13 cellular contexts compared by ENCODE assay signal in genomic region chr10:69352569-69353264, GRCh38.
A peak's percentile ranks its signal among the peaks of the same experiment; 100 is the strongest.
DNase-seq lines count a peak whose midpoint lies in the region; ATAC-seq and TF ChIP-seq lines count a peak whose summit lies in the region.
"Had no signal": no experiment of that assay in that cellular context is flagged by ENCODE, and none has a peak within 500 bp of the region (broad histone marks: within the 10 kb centered on the region; RNA-seq: fewer than 3 reads in every experiment).

No MANE protein-coding gene starts in this region.

- H4K20me1 ChIP-seq in GM23338 (replicated peaks; ENCODE audit: insufficient read depth) (no peaks in the 10 kb centered on the region), smooth muscle cell (ENCODE audit: low read depth) (peaks cover 70% of the 10 kb centered on the region)

- H3K9ac ChIP-seq in smooth muscle cell (ENCODE audit: low read depth) = no peak overlapping the region

- 78% methylated on average over 4 of the region's 4 CpGs for WGBS in smooth muscle cell (ENCODE audit: low lambda C conversion rate)

- H3K9me3 Mint-ChIP-seq in GM23338 = no peaks in the 10 kb centered on the region
- no peaks in the 10 kb centered on the region for H3K9me3 Mint-ChIP-seq in immature natural killer cell
- H3K9me3 Mint-ChIP-seq: activated T-helper 2 cell treated with anti-CD3 and anti-CD28 coated beads, Interferon-gamma antibody, Interleukin-2, Interleukin-4, amounts not matched to agents 10 μg/mL and 5 μg/mL and 100 μg/mL, durations not matched to agents 14 hours and 24 hours and 36 hours; natural killer cell treated with Interleukin-12 subunit alpha and Interleukin-12 subunit beta and Interleukin-15 and Interleukin-18, amount 100 ng/mL, for 72 hours had no signal

- H3K9me3 ChIP-seq in smooth muscle cell (replicated peaks; ENCODE audit: low read depth) = no peaks in the 10 kb centered on the region
- H3K9me3 ChIP-seq: esophagus muscularis mucosa had no signal

- peaks cover 25% of the 10 kb centered on the region for H3K4me1 Mint-ChIP-seq in GM23338
- H3K4me1 Mint-ChIP-seq in immature natural killer cell = peaks cover 12 to 26% of the 10 kb centered on the region in 2 donors

- peaks cover 99% of the 10 kb centered on the region for H3K79me2 ChIP-seq in GM23338 (replicated peaks; ENCODE audit: insufficient read depth)
- peaks cover 72% of the 10 kb centered on the region for H3K79me2 ChIP-seq in smooth muscle cell (ENCODE audit: low read depth)

- H3K4me1 ChIP-seq in GM23338 (ENCODE audit: insufficient read depth) (peaks cover 29% of the 10 kb centered on the region), smooth muscle cell (ENCODE audit: low read depth) (peaks cover 7% of the 10 kb centered on the region)

- H3K4me2 ChIP-seq in GM23338 (no peak overlapping the region; the same call in 1 of the 2 replicates), smooth muscle cell (peak overlapping the region; percentile 50)

- H3F3A ChIP-seq in GM23338 (replicated peaks; ENCODE audit: low read depth) (no peaks in the 10 kb centered on the region), smooth muscle cell (ENCODE audit: low read depth) (no peaks in the 10 kb centered on the region)

- H3K36me3 Mint-ChIP-seq in GM23338 (ENCODE audit: low read depth) = peaks cover 37% of the 10 kb centered on the region
- peaks cover 0 to 3% (median 0%) of the 10 kb centered on the region in 3 donors for H3K36me3 Mint-ChIP-seq in immature natural killer cell
- H3K36me3 Mint-ChIP-seq: natural killer cell treated with Interleukin-12 subunit alpha and Interleukin-12 subunit beta and Interleukin-15 and Interleukin-18, amount 100 ng/mL, for 72 hours had no signal

- H3K27ac ChIP-seq in GM23338 (ENCODE audit: low read depth) (peak overlapping the region; percentile 73), smooth muscle cell (ENCODE audit: low read depth) (peak overlapping the region; percentile 81)
- H3K27ac ChIP-seq: esophagus muscularis mucosa had no signal

- H3K36me3 ChIP-seq in GM23338 (ENCODE audit: insufficient read depth) (no peaks in the 10 kb centered on the region), smooth muscle cell (ENCODE audit: low read depth) (peaks cover 4% of the 10 kb centered on the region)

- H2AFZ ChIP-seq in GM23338 (no peak overlapping the region), smooth muscle cell (ENCODE audit: low read depth) (no peak overlapping the region)

- TF ChIP-seq CTCF in GM23338 (conservative IDR thresholded peaks at IDR 0.05; ENCODE audit: low read depth in 2 of 2) (no peak), fibroblast of mammary gland (conservative IDR thresholded peaks at IDR 0.05; ENCODE audit: control insufficient read depth, insufficient read depth, low read depth, low read length) (no peak), smooth muscle cell (IDR thresholded peaks at IDR 0.05; ENCODE audit: borderline replicate concordance, insufficient read depth, poor library complexity, severe bottlenecking) (no peak)

- H3K4me3 ChIP-seq in GM23338 (no peak overlapping the region), fibroblast of mammary gland (ENCODE audit: control insufficient read depth, low read depth, low read length) (no peak overlapping the region), smooth muscle cell (no peak overlapping the region)
- H3K4me3 ChIP-seq: esophagus muscularis mucosa, skin epidermis had no signal

- no peaks in the 10 kb centered on the region for H3K9me2 ChIP-seq in GM23338 (ENCODE audit: insufficient read depth)

- ATAC-seq in GM23338 (no peak; the same call in 2 of the 3 replicates), SK-N-SH treated with all-trans-retinoic acid at 6 μM for 48 hours (peak; percentile 80)
- ATAC-seq: natural killer cell treated with Interleukin-12 subunit alpha and Interleukin-12 subunit beta and Interleukin-15 and Interleukin-18, amount 100 ng/mL, for 72 hours had no signal

- H3K27me3 ChIP-seq in GM23338 (ENCODE audit: insufficient read depth) = no peaks in the 10 kb centered on the region
- no peaks in the 10 kb centered on the region for H3K27me3 ChIP-seq in smooth muscle cell (ENCODE audit: low read depth)
- H3K27me3 ChIP-seq: esophagus muscularis mucosa had no signal

- H3K27me3 Mint-ChIP-seq in GM23338 (ENCODE audit: insufficient read depth, low read depth, poor library complexity) (peaks cover 14% of the 10 kb centered on the region), immature natural killer cell (ENCODE audit: low read depth in 3 of 3) (peaks cover 0 to 7% (median 0%) of the 10 kb centered on the region in 3 donors)
- H3K27me3 Mint-ChIP-seq: natural killer cell treated with Interleukin-12 subunit alpha and Interleukin-12 subunit beta and Interleukin-15 and Interleukin-18, amount 100 ng/mL, for 72 hours had no signal

- no peak overlapping the region for H3K27ac Mint-ChIP-seq in GM23338
- H3K27ac Mint-ChIP-seq in immature natural killer cell = no peak overlapping the region
- H3K27ac Mint-ChIP-seq: activated T-helper 2 cell treated with anti-CD3 and anti-CD28 coated beads, Interferon-gamma antibody, Interleukin-2, Interleukin-4, amounts not matched to agents 10 μg/mL and 5 μg/mL and 100 μg/mL, durations not matched to agents 14 hours and 24 hours and 36 hours; natural killer cell treated with Interleukin-12 subunit alpha and Interleukin-12 subunit beta and Interleukin-15 and Interleukin-18, amount 100 ng/mL, for 72 hours had no signal

- H3K4me3 Mint-ChIP-seq in GM23338 (no peak overlapping the region), immature natural killer cell (no peak overlapping the region)
- H3K4me3 Mint-ChIP-seq: natural killer cell treated with Interleukin-12 subunit alpha and Interleukin-12 subunit beta and Interleukin-15 and Interleukin-18, amount 100 ng/mL, for 72 hours had no signal

- DNase-seq in GM23338 (ENCODE audit: low spot score) (no peak), fibroblast of mammary gland (ENCODE audit: low read depth) (peak; percentile 74), smooth muscle cell (lab: John Stamatoyannopoulos, UW; ENCODE audit: unreplicated experiment) (no peak), immature natural killer cell (no peak)
- DNase-seq in stimulated activated CD4-positive, alpha-beta T cell treated with anti-CD3 and anti-CD28 coated beads, Interleukin-12 subunit alpha, Interleukin-12 subunit beta, amount 100 ng/mL, for 4 hours = no peak
- DNase-seq in activated naive CD4-positive, alpha-beta T cell (lab: John Stamatoyannopoulos, UW) = no peak
- DNase-seq: caudate nucleus, kidney had no signal

TF ChIP-seq in SK-N-SH treated with all-trans-retinoic acid at 6 μM for 48 hours, 23 proteins besides CTCF, POLR2A, EP300 and RAD21:
- 0 out of 2 replicates have a peak, but pooled peaks have one; percentile 25 for TF ChIP-seq TCF4 (CRISPR knock-in tag; IDR thresholded peaks at IDR 0.05; ENCODE audit: borderline replicate concordance)
- TF ChIP-seq ZFP3 (CRISPR knock-in tag; IDR thresholded peaks at IDR 0.05) = no peak
- TF ChIP-seq ZNF70 (CRISPR knock-in tag; IDR thresholded peaks at IDR 0.05) = no peak
- TF ChIP-seq CREB5 (CRISPR knock-in tag; IDR thresholded peaks at IDR 0.05; ENCODE audit: low read depth) = peak; percentile 41; the same call in 1 of the 2 replicates
- peak; percentile 53 for TF ChIP-seq ISL1 (CRISPR knock-in tag; IDR thresholded peaks at IDR 0.05)
- no peak for TF ChIP-seq ARNTL (CRISPR knock-in tag; IDR thresholded peaks at IDR 0.05; ENCODE audit: borderline replicate concordance, low read depth)
- TF ChIP-seq ZNF8 (CRISPR knock-in tag; IDR thresholded peaks at IDR 0.05) = no peak
TF ChIP-seq in SK-N-SH treated with all-trans-retinoic acid at 6 μM for 48 hours: peak in this region for 3.
